In genomic region chr1:19208710-19209438, GRCh38 we compare ENCODE assay signal across 1 cellular context.
TF ChIP-seq lines count a peak whose summit lies in the region.

No MANE protein-coding gene starts in this region.

TF ChIP-seq in HepG2, 621 proteins besides CTCF, POLR2A, EP300 and RAD21:
- TF ChIP-seq KLF9 (CRISPR knock-in tag; IDR thresholded peaks at IDR 0.05; ENCODE audit: low read depth) (no peak), ZNF790 (CRISPR knock-in tag; IDR thresholded peaks at IDR 0.05; ENCODE audit: borderline replicate concordance) (no peak), TGIF2 (CRISPR knock-in tag; IDR thresholded peaks at IDR 0.05) (no peak), ZBTB20 (CRISPR knock-in tag; IDR thresholded peaks at IDR 0.05; ENCODE audit: borderline replicate concordance, low read depth) (no peak), ZNF430 (CRISPR knock-in tag; IDR thresholded peaks at IDR 0.05) (no peak), ZNF629 (CRISPR knock-in tag; conservative IDR thresholded peaks at IDR 0.05) (no peak), ZNF10 (CRISPR knock-in tag; IDR thresholded peaks at IDR 0.05; ENCODE audit: borderline replicate concordance, low read depth) (no peak), CBFB (CRISPR knock-in tag; IDR thresholded peaks at IDR 0.05) (no peak)
TF ChIP-seq in HepG2: peak in this region for 0.
